16 cellular contexts compared by ENCODE assay signal in genomic region chr11:114175706-114176105, GRCh38.
DNase-seq lines count a peak whose midpoint lies in the region; ATAC-seq, FAIRE-seq and TF ChIP-seq lines count a peak whose summit lies in the region.
"Had no signal": no experiment of that assay in that cellular context is flagged by ENCODE, and none has a peak within 500 bp of the region (broad histone marks: within the 10 kb centered on the region; RNA-seq: fewer than 3 reads in every experiment).

No MANE protein-coding gene starts in this region.

- TF ChIP-seq CTCF in liver (IDR thresholded peaks at IDR 0.05; ENCODE audit: low read depth, low read length, missing input control) (no peak), HepG2 (CRISPR knock-in tag; IDR thresholded peaks at IDR 0.05) (no peak), prostate gland (IDR thresholded peaks at IDR 0.05) (no peak), vagina (IDR thresholded peaks at IDR 0.05) (no peak)

- DNase-seq in HepG2 (ENCODE audit: low spot score) (no peak), right cardiac atrium (peak in 1 of 3 donors; percentile 58), prostate gland (ENCODE audit: low spot score) (no peak), vagina (ENCODE audit: extremely low spot score in 2 of 2) (no peak), GF-D8 (lab: John Stamatoyannopoulos, UW) (no peak)
- DNase-seq in activated CD4-positive, alpha-beta memory T cell treated with anti-CD3 and anti-CD28 coated beads, Interleukin-2, amount 10 ng/mL, durations not matched to agents 7 days and 5 days, result no peak
- no peak for DNase-seq in activated T-cell treated with anti-CD3 and anti-CD28 coated beads, Interleukin-2, amount 50 U/mL, for 1 hour
- DNase-seq: activated CD8-positive, alpha-beta T cell treated with anti-CD3 and anti-CD28 coated beads for 36 hours; CD8-positive, alpha-beta T cell; DND-41; NCI-H2107; spleen had no signal

- H3K27ac ChIP-seq in liver (ENCODE audit: low read depth in 1 of 2, low read length in 2 of 2) (peak overlapping the region; percentile 16 to 58), HepG2 (ENCODE audit: extremely low read length, insufficient read depth, low read length) (no peak overlapping the region), right cardiac atrium (ENCODE audit: low read length) (peak overlapping the region; percentile 95), prostate gland (peak overlapping the region; percentile 99), vagina (peak overlapping the region; percentile 95)

- no peak overlapping the region for H3K4me3 ChIP-seq in liver (ENCODE audit: low read depth in 1 of 3, low read length in 3 of 3)
- no peak overlapping the region for H3K4me3 ChIP-seq in HepG2 (replicated peaks in 1 of 3; ENCODE audit: insufficient read depth in 1 of 3, low read depth in 2 of 3, low read length in 3 of 3)
- H3K4me3 ChIP-seq in right cardiac atrium (ENCODE audit: low read length), result no peak overlapping the region
- no peak overlapping the region for H3K4me3 ChIP-seq in prostate gland
- H3K4me3 ChIP-seq in vagina, result no peak overlapping the region
- H3K4me3 ChIP-seq: mucosa of descending colon, spleen had no signal

- in situ Hi-C loops in HepG2 (cut with HindIII; ENCODE audit: extremely low pct_ligation_motif_present, low pct_unique_long_range_greater_than_20kb), result no loop called here

- FAIRE-seq in HepG2 (lab: Jason Lieb, UNC), result no peak
- FAIRE-seq: RCC 7860 had no signal

- peak overlapping the region in 1 of 2 donors; percentile 29 for H3K9ac ChIP-seq in liver (ENCODE audit: low read depth in 1 of 2, low read length in 2 of 2)
- H3K9ac ChIP-seq in HepG2 (ENCODE audit: insufficient read depth, low read depth, low read length), result no peak overlapping the region

- H3K9me3 Mint-ChIP-seq in activated CD4-positive, alpha-beta memory T cell treated with anti-CD3 and anti-CD28 coated beads, Interleukin-2, amount 10 ng/mL, durations not matched to agents 7 days and 5 days, result no peaks in the 10 kb centered on the region
- H3K9me3 Mint-ChIP-seq: activated CD8-positive, alpha-beta T cell treated with anti-CD3 and anti-CD28 coated beads for 36 hours; CD8-positive, alpha-beta T cell; stimulated activated memory B cell treated with anti-CD40 and anti-IgM and Interleukin-4, amounts not matched to agents 10 μg/mL and 1 μg/mL and 100 μg/mL, for 72 hours had no signal

- POLR2A ChIA-PET in HepG2 (lab: Yijun Ruan, JAX), result no interaction called here
- POLR2A ChIA-PET in activated CD4-positive, alpha-beta memory T cell treated with anti-CD3 and anti-CD28 coated beads, Interleukin-2, amount 10 ng/mL, durations not matched to agents 7 days and 5 days (lab: Charles Lee), result interaction anchor here (1.6 kb wide), 1 partner anchor 13 kb away, joined by 5 read pairs; no protein-coding TSS in a partner anchor

- peaks cover 1% of the 10 kb centered on the region for H3K27me3 Mint-ChIP-seq in activated CD4-positive, alpha-beta memory T cell treated with anti-CD3 and anti-CD28 coated beads, Interleukin-2, amount 10 ng/mL, durations not matched to agents 7 days and 5 days
- H3K27me3 Mint-ChIP-seq: activated CD8-positive, alpha-beta T cell treated with anti-CD3 and anti-CD28 coated beads for 36 hours had no signal

- H2AFZ ChIP-seq in HepG2 (ENCODE audit: low read length), result no peak overlapping the region

- no peak overlapping the region for H3K4me2 ChIP-seq in HepG2 (ENCODE audit: low read depth, low read length)

- H3K27me3 ChIP-seq in liver (ENCODE audit: control insufficient read depth in 4 of 4, insufficient read depth in 4 of 4, low read length in 3 of 4), result no peaks in the 10 kb centered on the region
- peaks cover 2 to 16% of the 10 kb centered on the region in 2 experiments; a peak in 2 of 5 replicates for H3K27me3 ChIP-seq in HepG2 (ENCODE audit: control insufficient read depth in 1 of 2, insufficient read depth in 2 of 2, low read length in 2 of 2)
- H3K27me3 ChIP-seq in right cardiac atrium (ENCODE audit: control insufficient read depth, insufficient read depth), result no peaks in the 10 kb centered on the region
- no peaks in the 10 kb centered on the region for H3K27me3 ChIP-seq in prostate gland (replicated peaks; ENCODE audit: insufficient read depth)
- no peaks in the 10 kb centered on the region for H3K27me3 ChIP-seq in vagina
- H3K27me3 ChIP-seq: spleen had no signal

- peaks cover 2% of the 10 kb centered on the region for H3K36me3 Mint-ChIP-seq in activated CD4-positive, alpha-beta memory T cell treated with anti-CD3 and anti-CD28 coated beads, Interleukin-2, amount 10 ng/mL, durations not matched to agents 7 days and 5 days (ENCODE audit: low read depth)
- H3K36me3 Mint-ChIP-seq: CD8-positive, alpha-beta T cell; stimulated activated memory B cell treated with anti-CD40 and anti-IgM and Interleukin-4, amounts not matched to agents 10 μg/mL and 1 μg/mL and 100 μg/mL, for 72 hours had no signal

- no TSS peak for BruUV-seq in HepG2 (replicated peaks; lab: Mats Ljungman, UMichigan)

- no peak overlapping the region for H3K27ac Mint-ChIP-seq in activated CD4-positive, alpha-beta memory T cell treated with anti-CD3 and anti-CD28 coated beads, Interleukin-2, amount 10 ng/mL, durations not matched to agents 7 days and 5 days
- H3K27ac Mint-ChIP-seq: activated CD8-positive, alpha-beta T cell treated with anti-CD3 and anti-CD28 coated beads for 36 hours; CD8-positive, alpha-beta T cell; stimulated activated memory B cell treated with anti-CD40 and anti-IgM and Interleukin-4, amounts not matched to agents 10 μg/mL and 1 μg/mL and 100 μg/mL, for 72 hours had no signal

- H3K36me3 ChIP-seq in liver (ENCODE audit: control insufficient read depth in 4 of 4, insufficient read depth in 3 of 4, low read depth in 1 of 4, low read length in 3 of 4) (no peaks in the 10 kb centered on the region), HepG2 (replicated peaks in 1 of 2; ENCODE audit: control insufficient read depth in 1 of 2, insufficient read depth in 2 of 2, low read length in 2 of 2) (no peaks in the 10 kb centered on the region), prostate gland (no peaks in the 10 kb centered on the region), vagina (no peaks in the 10 kb centered on the region)

- 65% methylated on average over 6 of the region's 6 CpGs for WGBS in liver
- 18% methylated on average over 6 of the region's 6 CpGs for WGBS in HepG2 (ENCODE audit: low lambda C conversion rate)
- WGBS in right cardiac atrium, result 64% methylated on average over 6 of the region's 6 CpGs
- 74% methylated on average over 6 of the region's 6 CpGs for WGBS in prostate gland

- H4K20me1 ChIP-seq in HepG2 (ENCODE audit: insufficient read depth, low read length), result no peaks in the 10 kb centered on the region

- TF ChIP-seq RAD21 in liver (IDR thresholded peaks at IDR 0.05) (no peak), HepG2 (CRISPR knock-in tag; IDR thresholded peaks at IDR 0.05) (no peak)

- intact Hi-C loops in HepG2 (cut with micrococcal nuclease; ENCODE audit: unreplicated experiment) (no loop called here), right cardiac atrium (cut with DNase I) (loop anchor here in 1 of 4 donors (5.0 kb wide), 1 partner anchor 113 kb away; no protein-coding TSS in a partner anchor), prostate gland (cut with DNase I) (no loop called here), vagina (cut with DNase I) (no loop called here)

- no peak for TF ChIP-seq POLR2A in HepG2 (IDR thresholded peaks at IDR 0.05; ENCODE audit: insufficient read depth in 1 of 2, low read depth in 2 of 2, low read length in 2 of 2)
- no peak for TF ChIP-seq POLR2A in prostate gland (IDR thresholded peaks at IDR 0.05)
- TF ChIP-seq POLR2A in vagina (IDR thresholded peaks at IDR 0.05), result no peak

- CTCF ChIA-PET in HepG2 (lab: Yijun Ruan, JAX; ENCODE audit: low intra/inter-chr PET ratio, low total read pairs), result no interaction called here
- CTCF ChIA-PET in activated CD4-positive, alpha-beta memory T cell treated with anti-CD3 and anti-CD28 coated beads, Interleukin-2, amount 10 ng/mL, durations not matched to agents 7 days and 5 days (lab: Charles Lee), result interaction anchor here (6.0 kb wide), 1 partner anchor 7 kb away, joined by 30 read pairs; no protein-coding TSS in a partner anchor

- TF ChIP-seq EP300 in HepG2 (IDR thresholded peaks at IDR 0.05; ENCODE audit: low read depth in 2 of 2, low read length in 2 of 2), result no peak
- TF ChIP-seq EP300 in HepG2 (CRISPR knock-in tag; IDR thresholded peaks at IDR 0.05; ENCODE audit: borderline replicate concordance), result no peak

- no peaks in the 10 kb centered on the region for H3K9me3 ChIP-seq in liver (ENCODE audit: control insufficient read depth in 4 of 4, low read length in 3 of 4)
- H3K9me3 ChIP-seq in HepG2 (ENCODE audit: low read length), result no peaks in the 10 kb centered on the region
- no peaks in the 10 kb centered on the region for H3K9me3 ChIP-seq in right cardiac atrium (ENCODE audit: control insufficient read depth, low read length)
- no peaks in the 10 kb centered on the region for H3K9me3 ChIP-seq in prostate gland
- H3K9me3 ChIP-seq in vagina, result no peaks in the 10 kb centered on the region
- H3K9me3 ChIP-seq: mucosa of descending colon, spleen had no signal

- H3K79me2 ChIP-seq in HepG2 (ENCODE audit: insufficient read depth, low read length), result no peaks in the 10 kb centered on the region

- ATAC-seq in HepG2 (no peak), right cardiac atrium (no peak)
- ATAC-seq: activated CD8-positive, alpha-beta T cell treated with anti-CD3 and anti-CD28 coated beads for 36 hours; CD8-positive, alpha-beta T cell; mucosa of descending colon; stimulated activated memory B cell treated with anti-CD40 and anti-IgM and Interleukin-4, amounts not matched to agents 10 μg/mL and 1 μg/mL and 100 μg/mL, for 72 hours had no signal

- H3K4me1 ChIP-seq in liver (ENCODE audit: control insufficient read depth in 4 of 4, insufficient read depth in 4 of 4, low read length in 3 of 4), result peaks cover 41 to 94% (median 83%) of the 10 kb centered on the region in 4 donors
- peaks cover 10% of the 10 kb centered on the region for H3K4me1 ChIP-seq in HepG2 (ENCODE audit: insufficient read depth, low read length)
- H3K4me1 ChIP-seq in right cardiac atrium (ENCODE audit: control insufficient read depth, insufficient read depth, low read length), result peaks cover 69% of the 10 kb centered on the region
- peaks cover 42% of the 10 kb centered on the region for H3K4me1 ChIP-seq in prostate gland (replicated peaks)
- H3K4me1 ChIP-seq in vagina, result peaks cover 95% of the 10 kb centered on the region

- H3K4me3 Mint-ChIP-seq in activated CD4-positive, alpha-beta memory T cell treated with anti-CD3 and anti-CD28 coated beads, Interleukin-2, amount 10 ng/mL, durations not matched to agents 7 days and 5 days, result no peak overlapping the region
- H3K4me3 Mint-ChIP-seq: activated CD8-positive, alpha-beta T cell treated with anti-CD3 and anti-CD28 coated beads for 36 hours; CD8-positive, alpha-beta T cell; stimulated activated memory B cell treated with anti-CD40 and anti-IgM and Interleukin-4, amounts not matched to agents 10 μg/mL and 1 μg/mL and 100 μg/mL, for 72 hours had no signal

- peaks cover 64% of the 10 kb centered on the region for H3K4me1 Mint-ChIP-seq in activated CD4-positive, alpha-beta memory T cell treated with anti-CD3 and anti-CD28 coated beads, Interleukin-2, amount 10 ng/mL, durations not matched to agents 7 days and 5 days

TF ChIP-seq in liver, 16 proteins besides CTCF, POLR2A, EP300 and RAD21 (continues in another document):
- TF ChIP-seq SP1 (IDR thresholded peaks at IDR 0.05) (no peak), RXRA (IDR thresholded peaks at IDR 0.05) (no peak)

TF ChIP-seq in HepG2, 621 proteins besides CTCF, POLR2A, EP300 and RAD21 (continues in another document):
- no peak for TF ChIP-seq FLYWCH1 (CRISPR knock-in tag; IDR thresholded peaks at IDR 0.05)
